23 cellular contexts compared by ENCODE assay signal in the genomic region with DNA sequence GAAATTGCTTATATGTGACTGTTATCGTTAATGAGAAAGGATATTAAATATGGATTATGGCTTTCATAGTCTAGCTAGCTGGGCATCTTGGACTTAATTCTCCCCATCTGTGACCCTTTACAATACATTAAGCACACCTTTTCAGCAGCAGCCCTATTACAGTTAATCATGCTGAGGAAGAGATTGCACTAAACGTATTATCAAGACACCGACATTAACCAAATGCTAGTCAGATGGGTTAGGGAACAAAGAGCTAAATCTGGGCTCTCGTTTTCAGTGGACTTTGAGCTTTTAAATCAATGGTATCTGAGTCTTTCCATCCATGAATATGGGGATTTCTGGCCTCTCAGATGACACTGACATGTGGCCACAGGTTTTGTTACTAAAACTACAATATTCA.
A peak's percentile ranks its signal among the peaks of the same experiment; 100 is the strongest.
DNase-seq lines count a peak whose midpoint lies in the region; ATAC-seq, FAIRE-seq and TF ChIP-seq lines count a peak whose summit lies in the region.
"Had no signal": no experiment of that assay in that cellular context is flagged by ENCODE, and none has a peak within 500 bp of the region (broad histone marks: within the 10 kb centered on the region; RNA-seq: fewer than 3 reads in every experiment).

No MANE protein-coding gene starts in this region.

- TF ChIP-seq POLR2A in GM12878 (IDR thresholded peaks at IDR 0.05; ENCODE audit: low read depth, low read length) (no peak), erythroblast (IDR thresholded peaks at IDR 0.05; ENCODE audit: low read length) (no peak)

- TF ChIP-seq CTCF in BE2C (IDR thresholded peaks at IDR 0.05; ENCODE audit: low read depth, low read length): no peak
- TF ChIP-seq CTCF in GM12878 (IDR thresholded peaks at IDR 0.05 in 2 of 3, conservative IDR thresholded peaks at IDR 0.05 in 1 of 3; ENCODE audit: control insufficient read depth in 2 of 3, extremely low read depth in 1 of 3, insufficient read depth in 1 of 3, low read depth in 3 of 3, low read length in 3 of 3): no peak

- CTCF ChIA-PET in GM12878 (lab: Yijun Ruan, JAX): no interaction called here

- no peaks in the 10 kb centered on the region; the same call in 1 of the 2 replicates for H3K9me3 ChIP-seq in BE2C
- H3K9me3 ChIP-seq in GM12878 (replicated peaks; ENCODE audit: control insufficient read depth, insufficient read depth, low read length): no peaks in the 10 kb centered on the region; the same call in 2 of the 3 replicates

- DNase-seq in BE2C (peak; percentile 21), NCI-H2227 treated with DMSO at 0.1 percent for 48 hours (lab: John Stamatoyannopoulos, UW) (peak; percentile 84), NCI-H82 (lab: John Stamatoyannopoulos, UW) (peak; percentile 92), GM12878 (ENCODE audit: low read depth, low spot score) (no peak), erythroblast (lab: John Stamatoyannopoulos, UW) (no peak)
- DNase-seq: CD4-positive, CD25-positive, alpha-beta regulatory T cell; DMS53; Kasumi-1; NCI-H1092 treated with DMSO at 0.1 percent for 48 hours; NCI-H1436; NCI-H1930; NCI-H2107; NCI-H446 treated with DMSO at 0.1 percent for 48 hours; NCI-H774; PC-9; SJCRH30; T-helper 1 cell had no signal

- POLR2A ChIA-PET in GM12878 (lab: Charles Lee): no interaction called here

- H3K27ac ChIP-seq in GM12878 (ENCODE audit: control insufficient read depth, insufficient read depth): no peak overlapping the region
- H3K27ac ChIP-seq: BLaER1, PC-9, SJCRH30 had no signal

- no peak overlapping the region for H3K4me3 ChIP-seq in BE2C (ENCODE audit: low read depth, low read length)
- H3K4me3 ChIP-seq in GM12878: no peak overlapping the region
- H3K4me3 ChIP-seq: BLaER1, K562, PC-9, SJCRH30 had no signal

- SMC1A ChIA-PET in GM12878 (lab: Charles Lee; ENCODE audit: uncharacterized antibody, unreplicated experiment): interaction anchor here (1.2 to 2.0 kb wide), 2 partner anchors 11 to 15 kb away, joined by 3 to 7 read pairs; no protein-coding TSS in a partner anchor

- H3K9ac ChIP-seq in GM12878 (ENCODE audit: control insufficient read depth, insufficient read depth, low read length): no peak overlapping the region
- H3K9ac ChIP-seq: BLaER1 had no signal

- BruUV-seq in GM12878 (replicated peaks; lab: Mats Ljungman, UMichigan): no TSS peak

- no peaks in the 10 kb centered on the region for H3K27me3 ChIP-seq in BE2C
- H3K27me3 ChIP-seq in GM12878 (replicated peaks in 1 of 2; ENCODE audit: control insufficient read depth in 2 of 2, insufficient read depth in 2 of 2, low read length in 1 of 2): no peaks in the 10 kb centered on the region
- H3K27me3 ChIP-seq: BLaER1, SJCRH30 had no signal

- ATAC-seq in GM12878 (peak; percentile 42; the same call in 2 of the 3 replicates), GM19455 (IDR thresholded peaks at IDR 0.05; ENCODE audit: unreplicated experiment) (no peak), GM21717 (IDR thresholded peaks at IDR 0.05; ENCODE audit: unreplicated experiment) (no peak)
- ATAC-seq: K562, Right ventricle myocardium inferior had no signal

- H3K79me2 ChIP-seq in GM12878 (ENCODE audit: control insufficient read depth, insufficient read depth, low read length): no peaks in the 10 kb centered on the region

- no peak for TF ChIP-seq RAD21 in GM12878 (IDR thresholded peaks at IDR 0.05; ENCODE audit: insufficient read depth, low read depth, low read length)

- no peak overlapping the region for H2AFZ ChIP-seq in GM12878 (ENCODE audit: control insufficient read depth, low read depth, low read length)
- H2AFZ ChIP-seq: PC-9 had no signal

- no peaks in the 10 kb centered on the region for H3K36me3 ChIP-seq in BE2C
- H3K36me3 ChIP-seq in GM12878 (ENCODE audit: control insufficient read depth in 2 of 2, insufficient read depth in 2 of 2, low read length in 1 of 2): no peaks in the 10 kb centered on the region
- H3K36me3 ChIP-seq: BLaER1, SJCRH30 had no signal

- 62% methylated on average over 4 of the region's 4 CpGs for WGBS in GM12878 (ENCODE audit: insufficient coverage, insufficient replicate concordance, low lambda C conversion rate, missing lambda C conversion rate)

- in situ Hi-C loops in GM12878 (cut with MboI): no loop called here

- no peak for TF ChIP-seq EP300 in GM12878 (IDR thresholded peaks at IDR 0.05; ENCODE audit: borderline replicate concordance in 1 of 2, control insufficient read depth in 1 of 2, low read depth in 2 of 2, low read length in 2 of 2)

- H3K4me1 ChIP-seq in BE2C: peaks cover 13% of the 10 kb centered on the region
- H3K4me1 ChIP-seq in GM12878 (ENCODE audit: control insufficient read depth, insufficient read depth, low read length): no peaks in the 10 kb centered on the region
- H3K4me1 ChIP-seq: BLaER1 had no signal

- RAD21 ChIA-PET in GM12878 (lab: Charles Lee; ENCODE audit: unreplicated experiment): no interaction called here

- H3K4me2 ChIP-seq in GM12878 (ENCODE audit: control insufficient read depth, insufficient read depth): no peak overlapping the region
- H3K4me2 ChIP-seq: BLaER1, PC-9 had no signal

- no peak for FAIRE-seq in GM12878 (lab: Jason Lieb, UNC)
- FAIRE-seq: H54 had no signal

- intact Hi-C loops in GM12878 (cut with micrococcal nuclease; ENCODE audit: unreplicated experiment): no loop called here

- H4K20me1 ChIP-seq in GM12878 (ENCODE audit: control insufficient read depth, insufficient read depth): no peaks in the 10 kb centered on the region
- H4K20me1 ChIP-seq: BLaER1 had no signal

TF ChIP-seq in GM12878, 131 proteins besides CTCF, POLR2A, EP300 and RAD21 (continues in another document):
- TF ChIP-seq RB1 (IDR thresholded peaks at IDR 0.05; ENCODE audit: borderline replicate concordance): no peak
- no peak for TF ChIP-seq ETV6 (conservative IDR thresholded peaks at IDR 0.05 in 1 of 2, IDR thresholded peaks at IDR 0.05 in 1 of 2; ENCODE audit: borderline replicate concordance in 1 of 2, low read depth in 1 of 2)
- no peak for TF ChIP-seq SP1 (IDR thresholded peaks at IDR 0.05; ENCODE audit: low read depth, low read length)
- TF ChIP-seq SIN3A (IDR thresholded peaks at IDR 0.05; ENCODE audit: low read depth, low read length): no peak
- TF ChIP-seq CHD2 (IDR thresholded peaks at IDR 0.05; ENCODE audit: borderline replicate concordance, low read depth, low read length): no peak
- no peak for TF ChIP-seq DPF2 (IDR thresholded peaks at IDR 0.05)
- no peak for TF ChIP-seq IRF3 (IDR thresholded peaks at IDR 0.05)
- TF ChIP-seq MYC (IDR thresholded peaks at IDR 0.05; ENCODE audit: insufficient read depth, insufficient read length, insufficient replicate concordance, low read length, severe bottlenecking): no peak
- no peak for TF ChIP-seq USF1 (IDR thresholded peaks at IDR 0.05; ENCODE audit: borderline replicate concordance, extremely low read length, insufficient read depth, low read depth, low read length)
- TF ChIP-seq, protein P1, sequence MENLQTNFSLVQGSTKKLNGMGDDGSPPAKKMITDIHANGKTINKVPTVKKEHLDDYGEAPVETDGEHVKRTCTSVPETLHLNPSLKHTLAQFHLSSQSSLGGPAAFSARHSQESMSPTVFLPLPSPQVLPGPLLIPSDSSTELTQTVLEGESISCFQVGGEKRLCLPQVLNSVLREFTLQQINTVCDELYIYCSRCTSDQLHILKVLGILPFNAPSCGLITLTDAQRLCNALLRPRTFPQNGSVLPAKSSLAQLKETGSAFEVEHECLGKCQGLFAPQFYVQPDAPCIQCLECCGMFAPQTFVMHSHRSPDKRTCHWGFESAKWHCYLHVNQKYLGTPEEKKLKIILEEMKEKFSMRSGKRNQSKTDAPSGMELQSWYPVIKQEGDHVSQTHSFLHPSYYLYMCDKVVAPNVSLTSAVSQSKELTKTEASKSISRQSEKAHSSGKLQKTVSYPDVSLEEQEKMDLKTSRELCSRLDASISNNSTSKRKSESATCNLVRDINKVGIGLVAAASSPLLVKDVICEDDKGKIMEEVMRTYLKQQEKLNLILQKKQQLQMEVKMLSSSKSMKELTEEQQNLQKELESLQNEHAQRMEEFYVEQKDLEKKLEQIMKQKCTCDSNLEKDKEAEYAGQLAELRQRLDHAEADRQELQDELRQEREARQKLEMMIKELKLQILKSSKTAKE (IDR thresholded peaks at IDR 0.05; ENCODE audit: low read depth, poor library complexity, severe bottlenecking): no peak
- no peak for TF ChIP-seq ZNF622 (IDR thresholded peaks at IDR 0.05)
- no peak for TF ChIP-seq ZSCAN29 (IDR thresholded peaks at IDR 0.05)
- no peak for TF ChIP-seq BHLHE40 (IDR thresholded peaks at IDR 0.05; ENCODE audit: borderline replicate concordance in 1 of 2, low read depth in 2 of 2, low read length in 1 of 2)
- no peak for TF ChIP-seq KDM1A (IDR thresholded peaks at IDR 0.05; ENCODE audit: borderline replicate concordance)
- TF ChIP-seq, protein P2, sequence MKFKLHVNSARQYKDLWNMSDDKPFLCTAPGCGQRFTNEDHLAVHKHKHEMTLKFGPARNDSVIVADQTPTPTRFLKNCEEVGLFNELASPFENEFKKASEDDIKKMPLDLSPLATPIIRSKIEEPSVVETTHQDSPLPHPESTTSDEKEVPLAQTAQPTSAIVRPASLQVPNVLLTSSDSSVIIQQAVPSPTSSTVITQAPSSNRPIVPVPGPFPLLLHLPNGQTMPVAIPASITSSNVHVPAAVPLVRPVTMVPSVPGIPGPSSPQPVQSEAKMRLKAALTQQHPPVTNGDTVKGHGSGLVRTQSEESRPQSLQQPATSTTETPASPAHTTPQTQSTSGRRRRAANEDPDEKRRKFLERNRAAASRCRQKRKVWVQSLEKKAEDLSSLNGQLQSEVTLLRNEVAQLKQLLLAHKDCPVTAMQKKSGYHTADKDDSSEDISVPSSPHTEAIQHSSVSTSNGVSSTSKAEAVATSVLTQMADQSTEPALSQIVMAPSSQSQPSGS (IDR thresholded peaks at IDR 0.05; ENCODE audit: low read length): no peak
- no peak for TF ChIP-seq TAF1 (IDR thresholded peaks at IDR 0.05; ENCODE audit: borderline replicate concordance, low read depth, low read length)
- TF ChIP-seq CHD4 (IDR thresholded peaks at IDR 0.05): no peak

Comparison
In these comparisons a context has a peak if more than half of its experiments do, and no peak if none do; other contexts are left out.
1. DNase-seq: peak in BE2C (single experiment), NCI-H2227 treated with DMSO at 0.1 percent for 48 hours (single experiment) and NCI-H82 (single experiment); none in GM12878 (single experiment) and erythroblast (0 of 2).